1 cellular context compared by ENCODE assay signal in the genomic region with DNA sequence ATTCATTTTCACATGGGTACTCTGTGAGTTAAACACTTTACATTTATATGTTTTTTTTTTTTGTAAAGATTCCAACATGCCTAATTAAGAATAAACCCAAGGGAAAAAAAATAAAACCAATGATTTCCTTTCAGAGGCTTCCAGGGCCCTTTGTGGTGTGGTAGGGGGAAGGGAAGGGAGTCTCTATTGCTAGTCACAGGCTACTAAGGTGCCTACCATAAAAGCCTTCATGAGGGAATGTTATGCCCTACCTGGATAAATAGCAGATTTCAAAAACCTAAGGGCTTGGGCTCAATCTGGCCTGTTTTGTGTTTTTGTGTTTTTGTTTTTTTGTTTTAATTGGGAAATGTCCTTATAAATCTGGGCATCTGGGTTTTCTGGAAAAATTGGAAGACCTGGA.
TF ChIP-seq lines count a peak whose summit lies in the region.

No MANE protein-coding gene starts in this region.

TF ChIP-seq in GM23338, 12 proteins besides CTCF, POLR2A, EP300 and RAD21 (continued from another document):
- TF ChIP-seq, protein P1, sequence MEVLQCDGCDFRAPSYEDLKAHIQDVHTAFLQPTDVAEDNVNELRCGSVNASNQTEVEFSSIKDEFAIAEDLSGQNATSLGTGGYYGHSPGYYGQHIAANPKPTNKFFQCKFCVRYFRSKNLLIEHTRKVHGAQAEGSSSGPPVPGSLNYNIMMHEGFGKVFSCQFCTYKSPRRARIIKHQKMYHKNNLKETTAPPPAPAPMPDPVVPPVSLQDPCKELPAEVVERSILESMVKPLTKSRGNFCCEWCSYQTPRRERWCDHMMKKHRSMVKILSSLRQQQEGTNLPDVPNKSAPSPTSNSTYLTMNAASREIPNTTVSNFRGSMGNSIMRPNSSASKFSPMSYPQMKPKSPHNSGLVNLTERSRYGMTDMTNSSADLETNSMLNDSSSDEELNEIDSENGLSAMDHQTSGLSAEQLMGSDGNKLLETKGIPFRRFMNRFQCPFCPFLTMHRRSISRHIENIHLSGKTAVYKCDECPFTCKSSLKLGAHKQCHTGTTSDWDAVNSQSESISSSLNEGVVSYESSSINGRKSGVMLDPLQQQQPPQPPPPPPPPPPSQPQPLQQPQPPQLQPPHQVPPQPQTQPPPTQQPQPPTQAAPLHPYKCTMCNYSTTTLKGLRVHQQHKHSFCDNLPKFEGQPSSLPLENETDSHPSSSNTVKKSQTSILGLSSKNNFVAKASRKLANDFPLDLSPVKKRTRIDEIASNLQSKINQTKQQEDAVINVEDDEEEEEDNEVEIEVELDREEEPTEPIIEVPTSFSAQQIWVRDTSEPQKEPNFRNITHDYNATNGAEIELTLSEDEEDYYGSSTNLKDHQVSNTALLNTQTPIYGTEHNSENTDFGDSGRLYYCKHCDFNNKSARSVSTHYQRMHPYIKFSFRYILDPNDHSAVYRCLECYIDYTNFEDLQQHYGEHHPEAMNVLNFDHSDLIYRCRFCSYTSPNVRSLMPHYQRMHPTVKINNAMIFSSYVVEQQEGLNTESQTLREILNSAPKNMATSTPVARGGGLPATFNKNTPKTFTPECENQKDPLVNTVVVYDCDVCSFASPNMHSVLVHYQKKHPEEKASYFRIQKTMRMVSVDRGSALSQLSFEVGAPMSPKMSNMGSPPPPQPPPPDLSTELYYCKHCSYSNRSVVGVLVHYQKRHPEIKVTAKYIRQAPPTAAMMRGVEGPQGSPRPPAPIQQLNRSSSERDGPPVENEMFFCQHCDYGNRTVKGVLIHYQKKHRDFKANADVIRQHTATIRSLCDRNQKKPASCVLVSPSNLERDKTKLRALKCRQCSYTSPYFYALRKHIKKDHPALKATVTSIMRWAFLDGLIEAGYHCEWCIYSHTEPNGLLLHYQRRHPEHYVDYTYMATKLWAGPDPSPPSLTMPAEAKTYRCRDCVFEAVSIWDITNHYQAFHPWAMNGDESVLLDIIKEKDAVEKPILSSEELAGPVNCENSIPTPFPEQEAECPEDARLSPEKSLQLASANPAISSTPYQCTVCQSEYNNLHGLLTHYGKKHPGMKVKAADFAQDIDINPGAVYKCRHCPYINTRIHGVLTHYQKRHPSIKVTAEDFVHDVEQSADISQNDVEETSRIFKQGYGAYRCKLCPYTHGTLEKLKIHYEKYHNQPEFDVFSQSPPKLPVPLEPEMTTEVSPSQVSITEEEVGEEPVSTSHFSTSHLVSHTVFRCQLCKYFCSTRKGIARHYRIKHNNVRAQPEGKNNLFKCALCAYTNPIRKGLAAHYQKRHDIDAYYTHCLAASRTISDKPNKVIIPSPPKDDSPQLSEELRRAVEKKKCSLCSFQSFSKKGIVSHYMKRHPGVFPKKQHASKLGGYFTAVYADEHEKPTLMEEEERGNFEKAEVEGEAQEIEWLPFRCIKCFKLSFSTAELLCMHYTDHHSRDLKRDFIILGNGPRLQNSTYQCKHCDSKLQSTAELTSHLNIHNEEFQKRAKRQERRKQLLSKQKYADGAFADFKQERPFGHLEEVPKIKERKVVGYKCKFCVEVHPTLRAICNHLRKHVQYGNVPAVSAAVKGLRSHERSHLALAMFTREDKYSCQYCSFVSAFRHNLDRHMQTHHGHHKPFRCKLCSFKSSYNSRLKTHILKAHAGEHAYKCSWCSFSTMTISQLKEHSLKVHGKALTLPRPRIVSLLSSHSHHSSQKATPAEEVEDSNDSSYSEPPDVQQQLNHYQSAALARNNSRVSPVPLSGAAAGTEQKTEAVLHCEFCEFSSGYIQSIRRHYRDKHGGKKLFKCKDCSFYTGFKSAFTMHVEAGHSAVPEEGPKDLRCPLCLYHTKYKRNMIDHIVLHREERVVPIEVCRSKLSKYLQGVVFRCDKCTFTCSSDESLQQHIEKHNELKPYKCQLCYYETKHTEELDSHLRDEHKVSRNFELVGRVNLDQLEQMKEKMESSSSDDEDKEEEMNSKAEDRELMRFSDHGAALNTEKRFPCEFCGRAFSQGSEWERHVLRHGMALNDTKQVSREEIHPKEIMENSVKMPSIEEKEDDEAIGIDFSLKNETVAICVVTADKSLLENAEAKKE (CRISPR knock-in tag; IDR thresholded peaks at IDR 0.05): no peak
